In genomic region chr11:34235591-34236071, GRCh38 we compare ENCODE assay signal across 18 cellular contexts.
DNase-seq lines count a peak whose midpoint lies in the region; ATAC-seq and TF ChIP-seq lines count a peak whose summit lies in the region.
"Had no signal": no experiment of that assay in that cellular context is flagged by ENCODE, and none has a peak within 500 bp of the region (broad histone marks: within the 10 kb centered on the region; RNA-seq: fewer than 3 reads in every experiment).

No MANE protein-coding gene starts in this region.

- CTCF ChIA-PET in activated naive CD4-positive, alpha-beta T cell treated with anti-CD3 and anti-CD28 coated beads, Interleukin-2, amount 10 ng/mL, durations not matched to agents 7 days and 5 days (lab: Charles Lee), result interaction anchor here (1.7 kb wide), 1 partner anchor 61 kb away, joined by 4 read pairs; no protein-coding TSS in a partner anchor

- no peaks in the 10 kb centered on the region for H3K9me3 ChIP-seq in T-helper 17 cell (ENCODE audit: control insufficient read depth, low read length, poor library complexity, severe bottlenecking)
- H3K9me3 ChIP-seq: ovary, SJCRH30, suprapubic skin had no signal

- peak overlapping the region; percentile 45 for H3K27ac Mint-ChIP-seq in activated naive CD4-positive, alpha-beta T cell treated with anti-CD3 and anti-CD28 coated beads, Interleukin-2, amount 10 ng/mL, durations not matched to agents 7 days and 5 days
- H3K27ac Mint-ChIP-seq in brain (peak overlapping the region in 3 of 5 experiments; percentile 38 to 59 (median 59)), progenitor cell of endocrine pancreas (peak overlapping the region; percentile 76), T-helper 17 cell (no peak overlapping the region)

- peaks cover 44% of the 10 kb centered on the region for H3K27me3 Mint-ChIP-seq in activated naive CD4-positive, alpha-beta T cell treated with anti-CD3 and anti-CD28 coated beads, Interleukin-2, amount 10 ng/mL, durations not matched to agents 7 days and 5 days
- no peaks in the 10 kb centered on the region for H3K27me3 Mint-ChIP-seq in brain
- H3K27me3 Mint-ChIP-seq in progenitor cell of endocrine pancreas, result peaks cover 9% of the 10 kb centered on the region
- H3K27me3 Mint-ChIP-seq in T-helper 17 cell, result peaks cover 10% of the 10 kb centered on the region

- no peak for ATAC-seq in T-helper 17 cell
- ATAC-seq: left ventricle myocardium superior had no signal

- H3K4me1 Mint-ChIP-seq in activated naive CD4-positive, alpha-beta T cell treated with anti-CD3 and anti-CD28 coated beads, Interleukin-2, amount 10 ng/mL, durations not matched to agents 7 days and 5 days, result peaks cover 22% of the 10 kb centered on the region
- peaks cover 41% of the 10 kb centered on the region for H3K4me1 Mint-ChIP-seq in brain
- peaks cover 21% of the 10 kb centered on the region for H3K4me1 Mint-ChIP-seq in progenitor cell of endocrine pancreas (ENCODE audit: low read depth)
- peaks cover 8% of the 10 kb centered on the region for H3K4me1 Mint-ChIP-seq in T-helper 17 cell

- no peak for DNase-seq in activated naive CD4-positive, alpha-beta T cell treated with anti-CD3 and anti-CD28 coated beads, Interleukin-2, amount 10 ng/mL, durations not matched to agents 7 days and 5 days
- DNase-seq in activated naive CD4-positive, alpha-beta T cell treated with Interleukin-2 at 50 U/mL for 16 hours, result no peak
- DNase-seq in NCI-H69 (lab: John Stamatoyannopoulos, UW) (peak; percentile 91), progenitor cell of endocrine pancreas (ENCODE audit: low spot score, unreplicated experiment) (no peak), LoVo (ENCODE audit: low spot score) (no peak), kidney tubule cell (ENCODE audit: low spot score) (no peak), T-helper 17 cell (no peak)
- DNase-seq: activated CD4-positive, alpha-beta T cell treated with anti-CD3 and anti-CD28 coated beads, Interleukin-2, amount 10 ng/mL, durations not matched to agents 7 days and 5 days; aorta; left ventricle myocardium superior; NCI-H1694 treated with DMSO at 0.1 percent for 48 hours; NCI-H446; ovary; SJCRH30; stimulated activated CD4-positive, alpha-beta T cell treated with anti-CD3 and anti-CD28 coated beads, Interleukin-2, amount 100 ng/mL, for 48 hours; T1000 had no signal

- no peaks in the 10 kb centered on the region for H3K9me3 Mint-ChIP-seq in activated naive CD4-positive, alpha-beta T cell treated with anti-CD3 and anti-CD28 coated beads, Interleukin-2, amount 10 ng/mL, durations not matched to agents 7 days and 5 days
- peaks cover 0 to 5% (median 0%) of the 10 kb centered on the region in 5 experiments for H3K9me3 Mint-ChIP-seq in brain
- no peaks in the 10 kb centered on the region for H3K9me3 Mint-ChIP-seq in progenitor cell of endocrine pancreas (ENCODE audit: low read depth)
- H3K9me3 Mint-ChIP-seq: activated CD4-positive, alpha-beta T cell treated with anti-CD3 and anti-CD28 coated beads, Interleukin-2, amount 10 ng/mL, durations not matched to agents 7 days and 5 days had no signal

- no peak overlapping the region for H3K4me3 Mint-ChIP-seq in activated naive CD4-positive, alpha-beta T cell treated with anti-CD3 and anti-CD28 coated beads, Interleukin-2, amount 10 ng/mL, durations not matched to agents 7 days and 5 days
- no peak overlapping the region for H3K4me3 Mint-ChIP-seq in brain
- H3K4me3 Mint-ChIP-seq in progenitor cell of endocrine pancreas (ENCODE audit: low read depth), result no peak overlapping the region
- H3K4me3 Mint-ChIP-seq in T-helper 17 cell, result no peak overlapping the region
- H3K4me3 Mint-ChIP-seq: activated CD4-positive, alpha-beta T cell treated with anti-CD3 and anti-CD28 coated beads, Interleukin-2, amount 10 ng/mL, durations not matched to agents 7 days and 5 days had no signal

- TF ChIP-seq CTCF in brain (conservative IDR thresholded peaks at IDR 0.05) (no peak), progenitor cell of endocrine pancreas (IDR thresholded peaks at IDR 0.05; ENCODE audit: unreplicated experiment) (no peak)

- no peaks in the 10 kb centered on the region for H3K36me3 Mint-ChIP-seq in activated naive CD4-positive, alpha-beta T cell treated with anti-CD3 and anti-CD28 coated beads, Interleukin-2, amount 10 ng/mL, durations not matched to agents 7 days and 5 days
- H3K36me3 Mint-ChIP-seq in brain (no peaks in the 10 kb centered on the region), progenitor cell of endocrine pancreas (ENCODE audit: insufficient read depth) (no peaks in the 10 kb centered on the region), T-helper 17 cell (ENCODE audit: low read depth) (no peaks in the 10 kb centered on the region)
